Comparison of ENCODE assay signal across 8 cellular contexts in genomic region chr3:142904639-142905441, GRCh38. TPM values are rescaled to one million over a fixed set of nuclear protein-coding genes. Genes with fewer than 3 reads are reported as not detected.
A peak's percentile ranks its signal among the peaks of the same experiment; 100 is the strongest.
DNase-seq lines count a peak whose midpoint lies in the region; ATAC-seq and TF ChIP-seq lines count a peak whose summit lies in the region.

No MANE protein-coding gene starts in this region.

- H3K9ac ChIP-seq in mesendoderm (ENCODE audit: low read length), result no peak overlapping the region

- H2BK5ac ChIP-seq in mesendoderm (ENCODE audit: low read length), result no peak overlapping the region

- no CpG with 5 or more reads among the region's 11 CpGs for WGBS in mesendoderm (ENCODE audit: extremely low coverage, insufficient coverage, low lambda C conversion rate)

- no peak overlapping the region for H3K4me3 ChIP-seq in mesendoderm (ENCODE audit: low read length)

- no peak for ATAC-seq in GM19328 (IDR thresholded peaks at IDR 0.05; ENCODE audit: unreplicated experiment)

- CTCF ChIA-PET in GM10248 (lab: Yijun Ruan, JAX), result interaction anchor here (1.2 to 1.7 kb wide), 2 partner anchors 10 to 27 kb away, joined by 3 read pairs; no protein-coding TSS in a partner anchor

- H3K4me1 ChIP-seq in mesendoderm (ENCODE audit: control insufficient read depth, low read depth, low read length), result no peaks in the 10 kb centered on the region

- peak overlapping the region; percentile 39 for H4K8ac ChIP-seq in mesendoderm (ENCODE audit: low read depth, low read length)

- H3K23ac ChIP-seq in mesendoderm (ENCODE audit: low read length), result no peak overlapping the region

- H3K36me3 ChIP-seq in mesendoderm (ENCODE audit: control insufficient read depth, insufficient read depth, low read length), result no peaks in the 10 kb centered on the region

- no peak overlapping the region for H4K5ac ChIP-seq in mesendoderm (ENCODE audit: low read length)

- no peak overlapping the region for H3K27ac ChIP-seq in mesendoderm (ENCODE audit: low read depth, low read length)

- no peak overlapping the region for H3K18ac ChIP-seq in mesendoderm (ENCODE audit: low read length)

- H3K27me3 ChIP-seq in mesendoderm (ENCODE audit: insufficient read depth, low read length, poor library complexity), result no peaks in the 10 kb centered on the region

- no peak overlapping the region for H3K56ac ChIP-seq in mesendoderm (ENCODE audit: low read length)

- TF ChIP-seq CTCF in GM10248 (IDR thresholded peaks at IDR 0.05; ENCODE audit: control extremely low read depth, extremely low read depth, low read depth, missing control alignments), result no peak

- H2BK15ac ChIP-seq in mesendoderm (replicated peaks; ENCODE audit: low read depth), result no peak overlapping the region

- H3K79me2 ChIP-seq in mesendoderm (ENCODE audit: control insufficient read depth, insufficient read depth, low read length), result no peaks in the 10 kb centered on the region

- DNase-seq in GM10248 (ENCODE audit: extremely low spot score) (peak; percentile 30), HK-2 (ENCODE audit: unreplicated experiment) (peak; percentile 44), amniotic epithelial cell (ENCODE audit: low read depth) (peak; percentile 29), mesendoderm (peak; percentile 77), NCI-H2081 treated with DMSO at 0.1 percent for 48 hours (lab: John Stamatoyannopoulos, UW) (no peak), HuH-7 (ENCODE audit: low spot score) (no peak)
- no peak for DNase-seq in stimulated activated CD8-positive, alpha-beta memory T cell treated with anti-CD3 and anti-CD28 coated beads, Interleukin-4, amount 100 ng/mL, for 48 hours

- H3K4me2 ChIP-seq in mesendoderm (ENCODE audit: low read length), result no peak overlapping the region

- POLR2A ChIA-PET in GM10248 (lab: Yijun Ruan, JAX), result no interaction called here

- no peaks in the 10 kb centered on the region for H3K79me1 ChIP-seq in mesendoderm (ENCODE audit: low read length)

- H3K4ac ChIP-seq in mesendoderm (ENCODE audit: low read depth, low read length), result no peak overlapping the region

- no peak overlapping the region for H2BK120ac ChIP-seq in mesendoderm (ENCODE audit: low read depth, low read length)

- H2AK5ac ChIP-seq in mesendoderm (ENCODE audit: low read length), result no peak overlapping the region

RNA-seq across cellular contexts. Expression of gene PCOLCE2, which starts 16.0 kb away (rescaled TPM):
- polyA plus RNA-seq in mesendoderm (2013, experiment 1 of 2), result 9.3 TPM
- polyA plus RNA-seq in mesendoderm (2013, experiment 2 of 2), result 9.4 TPM

RNA-seq across cellular contexts. Expression of gene PAQR9, which starts 58.6 kb away (rescaled TPM):
- 0.86 TPM for polyA plus RNA-seq in mesendoderm (2013, experiment 1 of 2)
- 1.0 TPM for polyA plus RNA-seq in mesendoderm (2013, experiment 2 of 2)

Comparison
In these comparisons a context has a peak if more than half of its experiments do, and no peak if none do; other contexts are left out.
1. DNase-seq: peak in GM10248 (single experiment), HK-2 (single experiment), amniotic epithelial cell (single experiment) and mesendoderm (single experiment); none in NCI-H2081 treated with DMSO at 0.1 percent for 48 hours (single experiment), stimulated activated CD8-positive, alpha-beta memory T cell treated with anti-CD3 and anti-CD28 coated beads, Interleukin-4, amount 100 ng/mL, for 48 hours (single experiment) and HuH-7 (single experiment).